9 cellular contexts compared by ENCODE assay signal in the genomic region with DNA sequence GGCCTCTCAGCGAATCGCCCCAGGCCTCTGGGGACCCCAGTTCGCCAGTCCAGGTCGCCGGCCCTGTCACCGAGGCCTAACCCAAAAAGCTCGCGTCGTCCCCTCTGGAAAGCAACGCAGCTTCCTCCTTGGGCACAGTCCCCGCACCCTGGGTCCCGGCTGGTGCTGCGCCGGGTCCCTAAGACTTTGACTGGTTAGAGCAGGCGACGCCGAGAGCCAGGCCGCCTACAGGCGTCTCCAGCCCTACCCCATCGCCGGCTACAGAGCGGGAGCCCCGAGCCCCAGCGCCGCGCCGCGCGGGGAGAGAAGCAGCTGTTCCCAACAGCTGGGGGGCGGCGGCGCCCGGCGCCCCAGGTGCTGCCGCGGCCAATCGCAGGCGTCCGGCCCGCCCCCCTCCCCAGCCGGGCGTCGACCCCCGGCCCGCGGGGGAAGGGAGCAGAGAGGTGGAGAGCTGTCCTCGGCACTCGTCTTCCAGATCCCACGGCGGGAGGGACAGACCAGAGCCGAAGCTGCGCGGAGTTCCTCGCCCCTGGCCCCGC. TPM values are rescaled to one million over a fixed set of nuclear protein-coding genes. Genes with fewer than 3 reads are reported as not detected.
A peak's percentile ranks its signal among the peaks of the same experiment; 100 is the strongest.
DNase-seq lines count a peak whose midpoint lies in the region; ATAC-seq, FAIRE-seq and TF ChIP-seq lines count a peak whose summit lies in the region.
"Had no signal": no experiment of that assay in that cellular context is flagged by ENCODE, and none has a peak within 500 bp of the region (broad histone marks: within the 10 kb centered on the region; RNA-seq: fewer than 3 reads in every experiment).

No MANE protein-coding gene starts in this region.

- H2BK120ac ChIP-seq in H1 (replicated peaks; ENCODE audit: low read depth, low read length) (no peak overlapping the region), mesendoderm (ENCODE audit: low read depth, low read length) (no peak overlapping the region)

- H3K27ac Mint-ChIP-seq in activated CD8-positive, alpha-beta memory T cell treated with anti-CD3 and anti-CD28 coated beads, Interleukin-2, amount 10 ng/mL, durations not matched to agents 7 days and 5 days: no peak overlapping the region
- H3K27ac Mint-ChIP-seq in type B pancreatic cell: no peak overlapping the region

- no peak for TF ChIP-seq POLR2A in H1 (IDR thresholded peaks at IDR 0.05; ENCODE audit: control extremely low read depth in 1 of 2, low read depth in 2 of 2, low read length in 2 of 2)

- H2BK20ac ChIP-seq in H1 (ENCODE audit: low read length): no peak overlapping the region

- H4K20me1 ChIP-seq in H1 (replicated peaks in 1 of 2; ENCODE audit: control insufficient read depth in 1 of 2, insufficient read depth in 2 of 2, low read length in 2 of 2): peaks cover 0 to 4% of the 10 kb centered on the region in 2 experiments

- H3K79me1 ChIP-seq in H1 (ENCODE audit: low read depth, low read length) (no peaks in the 10 kb centered on the region), mesendoderm (ENCODE audit: low read length) (no peaks in the 10 kb centered on the region)

- TF ChIP-seq EP300 in H1 (IDR thresholded peaks at IDR 0.05; ENCODE audit: borderline replicate concordance in 1 of 2, low read depth in 2 of 2, low read length in 2 of 2): no peak

- peak in 1 of 2 experiments; percentile 16; a peak in 1 of 4 replicates for TF ChIP-seq RAD21 in H1 (IDR thresholded peaks at IDR 0.05 in 1 of 2, conservative IDR thresholded peaks at IDR 0.05 in 1 of 2; ENCODE audit: low read depth in 2 of 2, low read length in 2 of 2)

- H3K27me3 ChIP-seq in H1 (replicated peaks in 1 of 4; ENCODE audit: control insufficient read depth in 3 of 4, extremely low read depth in 1 of 4, insufficient read depth in 3 of 4, low read length in 3 of 4) (peaks cover 25 to 48% (median 42%) of the 10 kb centered on the region in 4 experiments), mesendoderm (ENCODE audit: insufficient read depth, low read length, poor library complexity) (peaks cover 5% of the 10 kb centered on the region)

- peaks cover 10% of the 10 kb centered on the region for H3K4me1 Mint-ChIP-seq in activated CD8-positive, alpha-beta memory T cell treated with anti-CD3 and anti-CD28 coated beads, Interleukin-2, amount 10 ng/mL, durations not matched to agents 7 days and 5 days
- peaks cover 9% of the 10 kb centered on the region for H3K4me1 Mint-ChIP-seq in type B pancreatic cell (ENCODE audit: unreplicated experiment)

- H3K18ac ChIP-seq in H1 (ENCODE audit: extremely low read depth, low read length) (no peak overlapping the region), mesendoderm (ENCODE audit: low read length) (no peak overlapping the region)

- H3K14ac ChIP-seq in H1 (ENCODE audit: insufficient read length): no peak overlapping the region

- POLR2A ChIA-PET in H1 (lab: Charles Lee; ENCODE audit: partially characterized antibody) (interaction anchor here (0.9 to 1.5 kb wide), 2 partner anchors 10 to 113 kb away, joined by 6 read pairs; partner anchors contain the start of gene CAP2), HEK293T (lab: Yijun Ruan, JAX) (no interaction called here)

- H4K91ac ChIP-seq in H1 (replicated peaks; ENCODE audit: insufficient read length, low read length): no peak overlapping the region

- H3K36me3 Mint-ChIP-seq in activated CD8-positive, alpha-beta memory T cell treated with anti-CD3 and anti-CD28 coated beads, Interleukin-2, amount 10 ng/mL, durations not matched to agents 7 days and 5 days: no peaks in the 10 kb centered on the region
- H3K36me3 Mint-ChIP-seq in type B pancreatic cell: peaks cover 3% of the 10 kb centered on the region

- H3K4me2 ChIP-seq in H1 (ENCODE audit: insufficient read depth in 1 of 2, low read depth in 2 of 2, low read length in 2 of 2) (peak overlapping the region; percentile 76 to 88), mesendoderm (ENCODE audit: low read length) (peak overlapping the region; percentile 77)

- no peak overlapping the region for H4K5ac ChIP-seq in H1 (ENCODE audit: insufficient read length, low read depth, low read length)
- H4K5ac ChIP-seq in mesendoderm (ENCODE audit: low read length): no peak overlapping the region

- H3K4me1 ChIP-seq in H1 (replicated peaks in 1 of 4; ENCODE audit: control insufficient read depth in 3 of 4, insufficient read depth in 4 of 4, low read length in 3 of 4) (peaks cover 0 to 4% (median under 1%) of the 10 kb centered on the region in 4 experiments; a peak in 4 of 7 replicates), mesendoderm (ENCODE audit: control insufficient read depth, low read depth, low read length) (no peaks in the 10 kb centered on the region)

- no peak overlapping the region for H2BK15ac ChIP-seq in H1 (ENCODE audit: low read length)
- H2BK15ac ChIP-seq in mesendoderm (replicated peaks; ENCODE audit: low read depth): peak overlapping the region; percentile 75

- no peak overlapping the region; the same call in 1 of the 2 replicates for H2AFZ ChIP-seq in H1 (ENCODE audit: low read length)

- no peak for TF ChIP-seq CTCF in H1 (IDR thresholded peaks at IDR 0.05; ENCODE audit: control extremely low read depth in 1 of 3, insufficient read depth in 1 of 3, low read depth in 1 of 3, low read length in 3 of 3)
- peak; percentile 38 for TF ChIP-seq CTCF in type B pancreatic cell (conservative IDR thresholded peaks at IDR 0.05)

- ATAC-seq in activated CD8-positive, alpha-beta memory T cell treated with anti-CD3 and anti-CD28 coated beads, Interleukin-2, amount 10 ng/mL, durations not matched to agents 7 days and 5 days: no peak
- no peak for ATAC-seq in HG02970 (IDR thresholded peaks at IDR 0.05; ENCODE audit: low FRiP score, unreplicated experiment)

- no peak overlapping the region for H3K9ac ChIP-seq in H1 (replicated peaks in 1 of 4; ENCODE audit: extremely low read depth in 1 of 4, low read depth in 3 of 4, low read length in 3 of 4)
- H3K9ac ChIP-seq in mesendoderm (ENCODE audit: low read length): peak overlapping the region; percentile 64

- no peaks in the 10 kb centered on the region for H3K36me3 ChIP-seq in H1 (ENCODE audit: control insufficient read depth in 2 of 4, insufficient read depth in 4 of 4, low read length in 3 of 4)
- H3K36me3 ChIP-seq in mesendoderm (ENCODE audit: control insufficient read depth, insufficient read depth, low read length): no peaks in the 10 kb centered on the region

- CTCF ChIA-PET in activated CD8-positive, alpha-beta memory T cell treated with anti-CD3 and anti-CD28 coated beads, Interleukin-2, amount 10 ng/mL, durations not matched to agents 7 days and 5 days (lab: Charles Lee): no interaction called here
- CTCF ChIA-PET in H1 (lab: Charles Lee; ENCODE audit: partially characterized antibody): interaction anchor here (0.6 to 1.4 kb wide), 9 partner anchors 25 to 225 kb away, joined by 3 to 6 read pairs (median 3); no protein-coding TSS in a partner anchor
- CTCF ChIA-PET in HEK293T (lab: Yijun Ruan, JAX): interaction anchor here (1.1 kb wide), 1 partner anchor 12 kb away, joined by 3 read pairs; no protein-coding TSS in a partner anchor

- H2AK5ac ChIP-seq in H1 (ENCODE audit: low read depth, low read length) (no peak overlapping the region), mesendoderm (ENCODE audit: low read length) (no peak overlapping the region)

- H4K8ac ChIP-seq in H1 (ENCODE audit: extremely low read depth, insufficient read depth, low read length): no peak overlapping the region
- H4K8ac ChIP-seq in mesendoderm (ENCODE audit: low read depth, low read length): no peak overlapping the region

- no peak overlapping the region for H2BK5ac ChIP-seq in H1 (ENCODE audit: low read depth, low read length)
- H2BK5ac ChIP-seq in mesendoderm (ENCODE audit: low read length): no peak overlapping the region

- WGBS in H1 (ENCODE audit: extremely low coverage in 1 of 2, insufficient coverage in 1 of 2, insufficient read length in 1 of 2, insufficient replicate concordance in 2 of 2, low coverage in 1 of 2, low lambda C conversion rate in 2 of 2, missing lambda C conversion rate in 1 of 2), 2 experiments: 2% methylated on average over 25 of the region's 55 CpGs; no CpG with 5 or more reads in 1 of the 2 experiments
- WGBS in mesendoderm (ENCODE audit: extremely low coverage, insufficient coverage, low lambda C conversion rate): no CpG with 5 or more reads among the region's 55 CpGs

- H3K27ac ChIP-seq in H1 (ENCODE audit: low read depth, low read length) (no peak overlapping the region), mesendoderm (ENCODE audit: low read depth, low read length) (no peak overlapping the region)

- H3K9me3 Mint-ChIP-seq in activated CD8-positive, alpha-beta memory T cell treated with anti-CD3 and anti-CD28 coated beads, Interleukin-2, amount 10 ng/mL, durations not matched to agents 7 days and 5 days (ENCODE audit: low read depth): peaks cover 1% of the 10 kb centered on the region
- H3K9me3 Mint-ChIP-seq in type B pancreatic cell: no peaks in the 10 kb centered on the region

- FAIRE-seq in H1 (lab: Jason Lieb, UNC): no peak

- H3K4me3 ChIP-seq in H1 (ENCODE audit: extremely low read depth in 1 of 4, insufficient read depth in 2 of 4, low read depth in 3 of 4, low read length in 4 of 4) (peak overlapping the region; percentile 40 to 80 (median 64)), mesendoderm (ENCODE audit: low read length) (peak overlapping the region; percentile 23)

- H2BK12ac ChIP-seq in H1 (ENCODE audit: low read depth, low read length): no peak overlapping the region

- H3K4ac ChIP-seq in H1 (replicated peaks; ENCODE audit: insufficient read length, low read depth, low read length): no peak overlapping the region
- H3K4ac ChIP-seq in mesendoderm (ENCODE audit: low read depth, low read length): no peak overlapping the region

- H3K23ac ChIP-seq in H1 (ENCODE audit: insufficient read length) (no peak overlapping the region), mesendoderm (ENCODE audit: low read length) (no peak overlapping the region)

- peaks cover 8% of the 10 kb centered on the region; the same call in 1 of the 2 replicates for H3K23me2 ChIP-seq in H1 (ENCODE audit: low read depth, low read length)

- H3K56ac ChIP-seq in H1 (replicated peaks; ENCODE audit: insufficient read length, low read depth, low read length) (no peak overlapping the region), mesendoderm (ENCODE audit: low read length) (peak overlapping the region; percentile 80)

- H3K9me3 ChIP-seq in H1 (ENCODE audit: insufficient read depth in 2 of 2, low read depth in 1 of 2, low read length in 1 of 2): no peaks in the 10 kb centered on the region

- H3K27me3 Mint-ChIP-seq in activated CD8-positive, alpha-beta memory T cell treated with anti-CD3 and anti-CD28 coated beads, Interleukin-2, amount 10 ng/mL, durations not matched to agents 7 days and 5 days: peaks cover 76% of the 10 kb centered on the region
- H3K27me3 Mint-ChIP-seq in type B pancreatic cell: peaks cover 86% of the 10 kb centered on the region

- no peak overlapping the region for H3K4me3 Mint-ChIP-seq in activated CD8-positive, alpha-beta memory T cell treated with anti-CD3 and anti-CD28 coated beads, Interleukin-2, amount 10 ng/mL, durations not matched to agents 7 days and 5 days
- H3K4me3 Mint-ChIP-seq in type B pancreatic cell: peak overlapping the region; percentile 91

- no peaks in the 10 kb centered on the region for H3K79me2 ChIP-seq in H1 (ENCODE audit: control insufficient read depth in 1 of 2, insufficient read depth in 2 of 2, low read length in 2 of 2)
- no peaks in the 10 kb centered on the region for H3K79me2 ChIP-seq in mesendoderm (ENCODE audit: control insufficient read depth, insufficient read depth, low read length)

- peak; percentile 54 for DNase-seq in activated CD8-positive, alpha-beta memory T cell treated with anti-CD3 and anti-CD28 coated beads, Interleukin-2, amount 50 U/mL, for 48 hours
- no peak for DNase-seq in activated CD8-positive, alpha-beta memory T cell treated with anti-CD3 and anti-CD28 coated beads, Interleukin-2, amount 10 ng/mL, durations not matched to agents 7 days and 5 days
- DNase-seq in H1 (ENCODE audit: low read depth in 1 of 2, low spot score in 2 of 2): peak in 1 of 2 experiments; percentile 76
- DNase-seq in mesendoderm: peak; percentile 77
- peak; percentile 73 for DNase-seq in type B pancreatic cell (ENCODE audit: extremely low spot score, unreplicated experiment)
- no peak for DNase-seq in SW 1271 (lab: John Stamatoyannopoulos, UW)
- no peak for DNase-seq in HEK293T (ENCODE audit: extremely low spot score)

RNA-seq across cellular contexts. Expression of gene RBM24, which starts 0.5 kb away (rescaled TPM):
- total RNA-seq in activated CD8-positive, alpha-beta memory T cell treated with anti-CD3 and anti-CD28 coated beads, Interleukin-2, amount 10 ng/mL, durations not matched to agents 7 days and 5 days: not detected
- 0.38 and 0.52 TPM in 2 replicates for total RNA-seq in H1 (2021; fragmentation: NEBNext Ultra II Directional; extraction: Animal tissue kit (Norgen Biotek cat#: 25700))
- 2.6 and 3.2 TPM in 2 replicates for polyA plus RNA-seq in H1 (2011; rRNA removed)
- 1.3 TPM for polyA plus RNA-seq in H1 (2011; cell fraction: cytosol; rRNA removed)
- polyA plus RNA-seq in H1 (2011; cell fraction: nucleus; rRNA removed): 3.1 TPM
- 0.62 to 1.4 TPM (median 1.1 TPM) in 4 replicates for polyA plus RNA-seq in H1 (2012, experiment 1 of 2)
- 0.43 TPM for polyA plus RNA-seq in H1 (2012, experiment 2 of 2)
- polyA plus RNA-seq in H1 (2013, experiment 1 of 2): 0.22 TPM
- 0.17 TPM for polyA plus RNA-seq in H1 (2013, experiment 2 of 2)
- 1.9 and 2.8 TPM in 2 replicates for polyA minus RNA-seq in H1 (2011; rRNA and poly(A)+ RNA removed)
- polyA minus RNA-seq in H1 (2011; cell fraction: cytosol; rRNA and poly(A)+ RNA removed): not detected
- 0.70 TPM for polyA minus RNA-seq in H1 (2011; cell fraction: nucleus; rRNA and poly(A)+ RNA removed)
- polyA plus RNA-seq in mesendoderm (2013, experiment 1 of 2): 2.4 TPM
- polyA plus RNA-seq in mesendoderm (2013, experiment 2 of 2): 2.0 TPM
- 0.88 and 4.2 TPM in 2 replicates for total RNA-seq in type B pancreatic cell (ENCODE audit: low replicate concordance)
- total RNA-seq: T-helper 2 cell treated with Interferon-gamma antibody and Interleukin-4, amounts not matched to agents 100 ng/mL and 5 ng/mL, for 36 hours had no signal

Comparison
In these comparisons a context has a peak if more than half of its experiments do, and no peak if none do; other contexts are left out.
1. DNase-seq: peak in activated CD8-positive, alpha-beta memory T cell treated with anti-CD3 and anti-CD28 coated beads, Interleukin-2, amount 50 U/mL, for 48 hours (single experiment), mesendoderm (single experiment) and type B pancreatic cell (single experiment); none in activated CD8-positive, alpha-beta memory T cell treated with anti-CD3 and anti-CD28 coated beads, Interleukin-2, amount 10 ng/mL, durations not matched to agents 7 days and 5 days (single experiment), SW 1271 (0 of 2) and HEK293T (single experiment).